20 cellular contexts compared by ENCODE assay signal in genomic region chr7:141161959-141162547, GRCh38.
DNase-seq lines count a peak whose midpoint lies in the region; ATAC-seq and FAIRE-seq lines count a peak whose summit lies in the region.
"Had no signal": no experiment of that assay in that cellular context is flagged by ENCODE, and none has a peak within 500 bp of the region (broad histone marks: within the 10 kb centered on the region; RNA-seq: fewer than 3 reads in every experiment).

No MANE protein-coding gene starts in this region.

- DNase-seq in NCI-H2171 treated with DMSO at 0.1 percent for 48 hours (lab: John Stamatoyannopoulos, UW) = peak; percentile 31
- no peak for DNase-seq in NCI-H2171 (lab: John Stamatoyannopoulos, UW)
- DNase-seq in RCC 7860 (ENCODE audit: low spot score) = no peak
- DNase-seq in glomerular visceral epithelial cell (ENCODE audit: extremely low spot score) = peak; percentile 57
- DNase-seq in NCI-H146 treated with DMSO at 0.1 percent for 48 hours (lab: John Stamatoyannopoulos, UW; ENCODE audit: unreplicated experiment) = no peak
- DNase-seq: 8988T; activated CD4-positive, alpha-beta T cell treated with anti-CD3 and anti-CD28 coated beads for 36 hours; activated gamma-delta T cell; activated naive CD8-positive, alpha-beta T cell treated with anti-CD3 and anti-CD28 coated beads, Interleukin-2, amount 10 ng/mL, durations not matched to agents 7 days and 5 days; activated T-cell treated with anti-CD3 and anti-CD28 coated beads, Interleukin-2, amount 50 U/mL, for 24 hours; NCI-H1105 treated with DMSO at 0.1 percent for 48 hours; NCI-H2029; NCI-H524; pancreas; right cardiac atrium; SHP77 treated with DMSO at 0.1 percent for 48 hours; stimulated activated CD4-positive, alpha-beta T cell treated with anti-CD3 and anti-CD28 coated beads, Interleukin-4, amount 100 ng/mL, for 4 hours had no signal

- FAIRE-seq in RCC 7860 (lab: Jason Lieb, UNC) = peak; percentile 11
- FAIRE-seq: pancreas had no signal

- ATAC-seq in HG03175 (IDR thresholded peaks at IDR 0.05; ENCODE audit: unreplicated experiment) (no peak), HG03159 (IDR thresholded peaks at IDR 0.05; ENCODE audit: unreplicated experiment) (no peak), HG03045 (IDR thresholded peaks at IDR 0.05; ENCODE audit: unreplicated experiment) (no peak)
- ATAC-seq: activated CD4-positive, alpha-beta T cell treated with anti-CD3 and anti-CD28 coated beads for 36 hours; pancreas; right cardiac atrium had no signal

Comparison
In these comparisons a context has a peak if more than half of its experiments do, and no peak if none do; other contexts are left out.
1. DNase-seq: peak in NCI-H2171 treated with DMSO at 0.1 percent for 48 hours (single experiment) and glomerular visceral epithelial cell (single experiment); none in NCI-H2171 (single experiment), RCC 7860 (single experiment) and NCI-H146 treated with DMSO at 0.1 percent for 48 hours (single experiment).